1 cellular context compared by ENCODE assay signal in the genomic region with DNA sequence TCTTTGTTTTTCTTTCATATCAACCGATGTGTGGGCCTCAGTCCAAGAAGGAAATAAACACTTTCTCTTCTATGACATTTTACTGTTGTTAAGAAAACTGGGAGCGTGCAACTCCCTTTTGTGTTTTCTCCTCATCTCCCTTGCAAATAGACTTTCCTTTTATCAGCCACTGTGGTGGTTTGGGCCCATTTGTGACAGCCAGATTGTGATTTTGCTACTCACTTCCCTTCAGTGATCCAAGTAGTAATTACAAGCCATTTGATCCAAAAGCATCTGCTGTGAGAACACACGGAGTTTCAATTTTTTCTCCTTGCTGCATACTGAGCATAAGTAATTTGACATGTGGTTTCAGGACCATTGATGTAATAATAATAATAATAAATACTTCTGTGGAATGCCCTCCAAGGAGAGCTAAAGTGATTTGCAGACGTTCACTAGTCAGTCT.
TF ChIP-seq lines count a peak whose summit lies in the region.

No MANE protein-coding gene starts in this region.

TF ChIP-seq in WTC11, 78 proteins besides CTCF, POLR2A, EP300 and RAD21 (continued from another document):
- TF ChIP-seq ZNF532 (CRISPR knock-in tag; IDR thresholded peaks at IDR 0.05; ENCODE audit: borderline replicate concordance) = no peak
- TF ChIP-seq, protein P1, sequence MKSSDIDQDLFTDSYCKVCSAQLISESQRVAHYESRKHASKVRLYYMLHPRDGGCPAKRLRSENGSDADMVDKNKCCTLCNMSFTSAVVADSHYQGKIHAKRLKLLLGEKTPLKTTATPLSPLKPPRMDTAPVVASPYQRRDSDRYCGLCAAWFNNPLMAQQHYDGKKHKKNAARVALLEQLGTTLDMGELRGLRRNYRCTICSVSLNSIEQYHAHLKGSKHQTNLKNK (CRISPR knock-in tag; IDR thresholded peaks at IDR 0.05) = no peak
- TF ChIP-seq, protein P2, sequence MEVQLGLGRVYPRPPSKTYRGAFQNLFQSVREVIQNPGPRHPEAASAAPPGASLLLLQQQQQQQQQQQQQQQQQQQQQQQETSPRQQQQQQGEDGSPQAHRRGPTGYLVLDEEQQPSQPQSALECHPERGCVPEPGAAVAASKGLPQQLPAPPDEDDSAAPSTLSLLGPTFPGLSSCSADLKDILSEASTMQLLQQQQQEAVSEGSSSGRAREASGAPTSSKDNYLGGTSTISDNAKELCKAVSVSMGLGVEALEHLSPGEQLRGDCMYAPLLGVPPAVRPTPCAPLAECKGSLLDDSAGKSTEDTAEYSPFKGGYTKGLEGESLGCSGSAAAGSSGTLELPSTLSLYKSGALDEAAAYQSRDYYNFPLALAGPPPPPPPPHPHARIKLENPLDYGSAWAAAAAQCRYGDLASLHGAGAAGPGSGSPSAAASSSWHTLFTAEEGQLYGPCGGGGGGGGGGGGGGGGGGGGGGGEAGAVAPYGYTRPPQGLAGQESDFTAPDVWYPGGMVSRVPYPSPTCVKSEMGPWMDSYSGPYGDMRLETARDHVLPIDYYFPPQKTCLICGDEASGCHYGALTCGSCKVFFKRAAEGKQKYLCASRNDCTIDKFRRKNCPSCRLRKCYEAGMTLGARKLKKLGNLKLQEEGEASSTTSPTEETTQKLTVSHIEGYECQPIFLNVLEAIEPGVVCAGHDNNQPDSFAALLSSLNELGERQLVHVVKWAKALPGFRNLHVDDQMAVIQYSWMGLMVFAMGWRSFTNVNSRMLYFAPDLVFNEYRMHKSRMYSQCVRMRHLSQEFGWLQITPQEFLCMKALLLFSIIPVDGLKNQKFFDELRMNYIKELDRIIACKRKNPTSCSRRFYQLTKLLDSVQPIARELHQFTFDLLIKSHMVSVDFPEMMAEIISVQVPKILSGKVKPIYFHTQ (CRISPR knock-in tag; IDR thresholded peaks at IDR 0.05) = no peak
- no peak for TF ChIP-seq GTF2I (CRISPR knock-in tag; conservative IDR thresholded peaks at IDR 0.05)
- no peak for TF ChIP-seq HMGA2 (CRISPR knock-in tag; IDR thresholded peaks at IDR 0.05)
TF ChIP-seq in WTC11: peak in this region for 0.
